In genomic region chr12:120847392-120848157, GRCh38 we compare ENCODE assay signal across 10 cellular contexts. TPM values are rescaled to one million over a fixed set of nuclear protein-coding genes. Genes with fewer than 3 reads are reported as not detected.
DNase-seq lines count a peak whose midpoint lies in the region; ATAC-seq and TF ChIP-seq lines count a peak whose summit lies in the region.
"Had no signal": no experiment of that assay in that cellular context is flagged by ENCODE, and none has a peak within 500 bp of the region (broad histone marks: within the 10 kb centered on the region; RNA-seq: fewer than 3 reads in every experiment).

No MANE protein-coding gene starts in this region.

- H3K4me1 ChIP-seq in KMS-11 (ENCODE audit: low read depth, poor library complexity, severe bottlenecking), result peaks cover 73% of the 10 kb centered on the region
- H3K4me1 ChIP-seq in esophagus (ENCODE audit: control insufficient read depth in 2 of 2, insufficient read depth in 2 of 2, low read length in 1 of 2), result peaks cover 0 to 4% of the 10 kb centered on the region in 2 donors

- H3K9me3 ChIP-seq in esophagus (ENCODE audit: control insufficient read depth in 2 of 2, insufficient read depth in 1 of 2, low read depth in 1 of 2, low read length in 1 of 2), result no peaks in the 10 kb centered on the region

- peaks cover 25% of the 10 kb centered on the region for H3K4me1 Mint-ChIP-seq in nephron progenitor cell

- no peak for TF ChIP-seq CTCF in GM10248 (IDR thresholded peaks at IDR 0.05; ENCODE audit: control extremely low read depth, extremely low read depth, low read depth, missing control alignments)
- no peak for TF ChIP-seq CTCF in KMS-11 (conservative IDR thresholded peaks at IDR 0.05; ENCODE audit: low read depth, low read length)
- TF ChIP-seq CTCF in nephron progenitor cell (IDR thresholded peaks at IDR 0.05), result no peak

- H3K27ac ChIP-seq in KMS-11 (no peak overlapping the region), esophagus (ENCODE audit: low read depth in 2 of 2, low read length in 1 of 2) (peak overlapping the region; percentile 49 to 81)
- H3K27ac ChIP-seq: VCaP had no signal

- CTCF ChIA-PET in GM10248 (lab: Yijun Ruan, JAX), result interaction anchor here (0.9 to 3.9 kb wide), 5 partner anchors 9 to 39 kb away, joined by 3 to 22 read pairs (median 4); no protein-coding TSS in a partner anchor

- peaks cover 17% of the 10 kb centered on the region; the same call in 1 of the 2 replicates for H3K79me2 ChIP-seq in KMS-11 (ENCODE audit: insufficient read depth, low read depth)

- H3K27me3 Mint-ChIP-seq in nephron progenitor cell (ENCODE audit: low read depth, poor library complexity), result no peaks in the 10 kb centered on the region

- no peak overlapping the region for H3K27ac Mint-ChIP-seq in nephron progenitor cell

- H3K9ac ChIP-seq in KMS-11, result no peak overlapping the region

- POLR2A ChIA-PET in GM10248 (lab: Yijun Ruan, JAX), result no interaction called here

- no peaks in the 10 kb centered on the region for H3K9me3 Mint-ChIP-seq in nephron progenitor cell

- DNase-seq in GM10248 (ENCODE audit: extremely low spot score) (peak; percentile 51), nephron progenitor cell (no peak), NCI-H2171 treated with DMSO at 0.1 percent for 48 hours (lab: John Stamatoyannopoulos, UW) (no peak), ureter (ENCODE audit: low spot score) (no peak)
- DNase-seq in stimulated activated CD4-positive, alpha-beta T cell treated with anti-CD3 and anti-CD28 coated beads, Interleukin-4, amount 100 ng/mL, for 1 hour, result no peak
- DNase-seq: cortex of kidney had no signal

- H3K36me3 ChIP-seq in KMS-11 (ENCODE audit: insufficient read depth) (no peaks in the 10 kb centered on the region), esophagus (ENCODE audit: control insufficient read depth in 2 of 2, insufficient read depth in 2 of 2, low read length in 1 of 2) (peaks cover 0 to 5% of the 10 kb centered on the region in 2 donors)

- no peaks in the 10 kb centered on the region for H4K20me1 ChIP-seq in KMS-11 (ENCODE audit: insufficient read depth)

- 39 to 42% methylated on average over 7 of the region's 7 CpGs for WGBS in esophagus, 2 donors

- H3K27me3 ChIP-seq in KMS-11 (ENCODE audit: insufficient read depth, low read depth) (no peaks in the 10 kb centered on the region), esophagus (ENCODE audit: control insufficient read depth in 1 of 2, insufficient read depth in 2 of 2, low read length in 2 of 2) (no peaks in the 10 kb centered on the region)

- H3K4me3 Mint-ChIP-seq in nephron progenitor cell, result no peak overlapping the region

- 0 out of 2 replicates have a peak overlapping the region, but pooled peaks have one; percentile 6 for H3K4me2 ChIP-seq in KMS-11

- peak; percentile 59 for ATAC-seq in GM21528 (IDR thresholded peaks at IDR 0.05; ENCODE audit: low FRiP score, unreplicated experiment)

- H3K4me3 ChIP-seq in KMS-11 (IDR thresholded peaks at IDR 0.05; ENCODE audit: insufficient read depth, low read depth, low read length) (no peak overlapping the region), esophagus (ENCODE audit: low read depth in 1 of 2, low read length in 2 of 2) (no peak overlapping the region)

- no peak overlapping the region for H2AFZ ChIP-seq in KMS-11 (ENCODE audit: low read depth)

- no peaks in the 10 kb centered on the region for H3K36me3 Mint-ChIP-seq in nephron progenitor cell (ENCODE audit: low read depth)

RNA-seq across cellular contexts. Expression of gene SPPL3, which starts 56.6 kb away (rescaled TPM):
- polyA plus RNA-seq in esophagus, result 10 to 100 TPM; 16.7 to 29.3 TPM
- total RNA-seq in ureter, result 87.3 TPM
